10 cellular contexts compared by ENCODE assay signal in the genomic region with DNA sequence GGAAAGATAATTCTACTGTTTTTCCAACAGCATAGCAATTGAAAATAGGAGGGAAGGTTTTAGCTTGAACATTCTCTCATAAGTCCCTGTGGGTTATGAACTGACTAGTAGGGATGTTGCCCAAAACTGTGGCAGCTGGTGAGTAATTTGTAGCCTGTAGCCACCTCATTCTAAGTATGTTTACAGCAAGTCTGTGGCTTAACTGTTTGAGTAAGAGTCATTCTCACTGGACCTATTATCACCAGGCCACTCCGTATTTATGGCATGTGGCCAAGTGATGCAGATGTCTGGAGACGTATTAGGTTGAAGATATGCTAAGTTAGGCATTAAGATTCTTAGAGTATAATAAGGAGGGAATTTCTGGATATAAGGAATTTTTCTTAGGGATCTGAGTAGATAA.
A peak's percentile ranks its signal among the peaks of the same experiment; 100 is the strongest.
DNase-seq lines count a peak whose midpoint lies in the region; FAIRE-seq and TF ChIP-seq lines count a peak whose summit lies in the region.
"Had no signal": no experiment of that assay in that cellular context is flagged by ENCODE, and none has a peak within 500 bp of the region (broad histone marks: within the 10 kb centered on the region; RNA-seq: fewer than 3 reads in every experiment).

No MANE protein-coding gene starts in this region.

- H3K4me1 ChIP-seq in A673 (ENCODE audit: insufficient read depth, low read length, poor library complexity, severe bottlenecking) = no peaks in the 10 kb centered on the region

- BruUV-seq in A673 (replicated peaks; lab: Mats Ljungman, UMichigan) = no TSS peak

- CTCF ChIA-PET in A673 (lab: Charles Lee) = no interaction called here

- peaks cover 6% of the 10 kb centered on the region for H3K27me3 ChIP-seq in A673 (replicated peaks; ENCODE audit: insufficient read depth, low read depth, low read length, poor library complexity)

- H3K9me3 ChIP-seq in A673 (ENCODE audit: low read depth, low read length, poor library complexity, severe bottlenecking) = no peaks in the 10 kb centered on the region

- H3K36me3 ChIP-seq in A673 (ENCODE audit: insufficient read depth, low read length, poor library complexity, severe bottlenecking) = no peaks in the 10 kb centered on the region

- FAIRE-seq in D721Med (lab: Jason Lieb, UNC) = no peak

- no peak for TF ChIP-seq POLR2A in lower leg skin (IDR thresholded peaks at IDR 0.05)

- intact Hi-C loops in A673 (cut with micrococcal nuclease; ENCODE audit: unreplicated experiment) (no loop called here), lower leg skin (cut with DNase I; ENCODE audit: low total_unique reads) (no loop called here)

- TF ChIP-seq CTCF in fibroblast of mammary gland (conservative IDR thresholded peaks at IDR 0.05; ENCODE audit: control insufficient read depth, insufficient read depth, low read depth, low read length) (no peak), A673 (conservative IDR thresholded peaks at IDR 0.05; ENCODE audit: low read depth, low read length) (no peak), lower leg skin (IDR thresholded peaks at IDR 0.05) (no peak), D721Med (IDR thresholded peaks at IDR 0.05; ENCODE audit: insufficient read depth, missing control alignments) (no peak)

- POLR2A ChIA-PET in A673 (lab: Charles Lee; ENCODE audit: low non-redundant PET) = no interaction called here

- no peak overlapping the region for H3K4me3 ChIP-seq in fibroblast of mammary gland (ENCODE audit: control insufficient read depth, low read depth, low read length)
- H3K4me3 ChIP-seq in A673 (ENCODE audit: low read depth, low read length, poor library complexity, severe bottlenecking) = no peak overlapping the region
- H3K4me3 ChIP-seq in lower leg skin (ENCODE audit: low read depth, poor library complexity, severe bottlenecking) = no peak overlapping the region

- DNase-seq in EH (ENCODE audit: low read depth) = peak; percentile 36
- DNase-seq in HCEC 1CT = peak; percentile 91
- DNase-seq in NCI-H1694 (lab: John Stamatoyannopoulos, UW) = peak; percentile 33
- peak; percentile 98 for DNase-seq in fibroblast of mammary gland (ENCODE audit: low read depth)
- no peak for DNase-seq in A673 (ENCODE audit: low spot score)
- no peak for DNase-seq in lower leg skin (ENCODE audit: low spot score in 2 of 2)
- DNase-seq in iPS-NIHi7 (ENCODE audit: extremely low spot score) = no peak
- DNase-seq in D721Med (ENCODE audit: insufficient read length, low spot score) = no peak
- DNase-seq: dermis blood vessel endothelial cell, midbrain had no signal

- WGBS in lower leg skin, 2 donors = 43 to 49% methylated on average over 2 of the region's 2 CpGs

- H3K27ac ChIP-seq in A673 (ENCODE audit: low read depth, low read length, poor library complexity, severe bottlenecking) = no peak overlapping the region

Comparison
In these comparisons a context has a peak if more than half of its experiments do, and no peak if none do; other contexts are left out.
1. DNase-seq: peak in EH (single experiment), HCEC 1CT (single experiment), NCI-H1694 (single experiment) and fibroblast of mammary gland (single experiment); none in A673 (single experiment), lower leg skin (0 of 2), iPS-NIHi7 (single experiment) and D721Med (single experiment).